Comparison of ENCODE assay signal across 1 cellular context in genomic region chr2:234435836-234436481, GRCh38.
TF ChIP-seq lines count a peak whose summit lies in the region.

No MANE protein-coding gene starts in this region.

TF ChIP-seq in IMR-90, 13 proteins besides CTCF, POLR2A, EP300 and RAD21:
- TF ChIP-seq NFE2L2 (IDR thresholded peaks at IDR 0.05; ENCODE audit: low read depth, low read length), result no peak
- no peak for TF ChIP-seq MAFK (IDR thresholded peaks at IDR 0.05; ENCODE audit: low read depth, low read length)
- TF ChIP-seq RFX5 (IDR thresholded peaks at IDR 0.05; ENCODE audit: low read depth, low read length), result no peak
- TF ChIP-seq CEBPB (IDR thresholded peaks at IDR 0.05; ENCODE audit: low read depth, low read length), result no peak
- TF ChIP-seq BHLHE40 (IDR thresholded peaks at IDR 0.05; ENCODE audit: low read depth, low read length), result no peak
- TF ChIP-seq MXI1 (IDR thresholded peaks at IDR 0.05; ENCODE audit: borderline replicate concordance, low read depth, low read length), result no peak
- TF ChIP-seq ELK1 (IDR thresholded peaks at IDR 0.05; ENCODE audit: borderline replicate concordance, low read depth, low read length), result no peak
- no peak for TF ChIP-seq CHD1 (IDR thresholded peaks at IDR 0.05; ENCODE audit: low read depth, low read length)
- TF ChIP-seq MAZ (IDR thresholded peaks at IDR 0.05; ENCODE audit: borderline replicate concordance, low read depth, low read length), result no peak
- no peak for TF ChIP-seq RCOR1 (IDR thresholded peaks at IDR 0.05; ENCODE audit: insufficient replicate concordance, low read length)
- TF ChIP-seq, protein P1, sequence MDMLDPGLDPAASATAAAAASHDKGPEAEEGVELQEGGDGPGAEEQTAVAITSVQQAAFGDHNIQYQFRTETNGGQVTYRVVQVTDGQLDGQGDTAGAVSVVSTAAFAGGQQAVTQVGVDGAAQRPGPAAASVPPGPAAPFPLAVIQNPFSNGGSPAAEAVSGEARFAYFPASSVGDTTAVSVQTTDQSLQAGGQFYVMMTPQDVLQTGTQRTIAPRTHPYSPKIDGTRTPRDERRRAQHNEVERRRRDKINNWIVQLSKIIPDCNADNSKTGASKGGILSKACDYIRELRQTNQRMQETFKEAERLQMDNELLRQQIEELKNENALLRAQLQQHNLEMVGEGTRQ (IDR thresholded peaks at IDR 0.05; ENCODE audit: low read depth, low read length), result no peak
- TF ChIP-seq FOS (IDR thresholded peaks at IDR 0.05; ENCODE audit: low read depth, low read length), result no peak
- no peak for TF ChIP-seq SMC3 (IDR thresholded peaks at IDR 0.05; ENCODE audit: low read depth, low read length)
